ENCODE assay signal across 8 cellular contexts in the genomic region with DNA sequence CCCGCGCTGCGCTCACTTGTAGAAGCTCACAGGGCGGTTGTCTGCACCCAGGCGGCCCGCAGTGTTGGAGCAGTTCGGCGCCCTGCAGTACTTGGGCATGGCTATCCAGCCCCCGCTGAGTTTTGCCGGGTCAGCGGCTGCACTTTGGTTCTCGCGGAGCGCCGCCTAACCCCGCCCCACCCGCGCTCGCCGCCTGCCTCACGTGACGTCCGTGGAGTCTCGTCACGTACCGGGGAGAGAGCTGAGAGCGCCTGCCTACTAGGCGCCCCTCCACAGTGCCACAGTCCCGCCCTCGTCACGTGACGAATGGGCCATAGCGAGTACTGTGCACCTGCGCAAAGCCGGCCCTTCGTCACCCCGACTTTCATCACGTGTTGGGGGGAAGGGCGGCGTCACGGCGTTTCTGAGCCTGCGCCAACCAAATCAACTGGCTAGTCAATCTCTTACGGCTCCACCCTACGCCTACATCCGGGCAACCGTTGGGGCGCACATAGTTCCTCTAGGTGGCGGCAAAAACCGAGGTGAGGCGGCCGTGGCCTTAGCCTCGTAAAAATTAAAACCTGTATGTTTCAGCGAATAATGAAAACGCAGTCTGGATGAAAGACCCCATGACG. TPM values are rescaled to one million over a fixed set of nuclear protein-coding genes. Genes with fewer than 3 reads are reported as not detected.
DNase-seq lines count a peak whose midpoint lies in the region; ATAC-seq and TF ChIP-seq lines count a peak whose summit lies in the region.

A gene with protein sequence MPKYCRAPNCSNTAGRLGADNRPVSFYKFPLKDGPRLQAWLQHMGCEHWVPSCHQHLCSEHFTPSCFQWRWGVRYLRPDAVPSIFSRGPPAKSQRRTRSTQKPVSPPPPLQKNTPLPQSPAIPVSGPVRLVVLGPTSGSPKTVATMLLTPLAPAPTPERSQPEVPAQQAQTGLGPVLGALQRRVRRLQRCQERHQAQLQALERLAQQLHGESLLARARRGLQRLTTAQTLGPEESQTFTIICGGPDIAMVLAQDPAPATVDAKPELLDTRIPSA (minus strand): TSS at position 167 of the 614 bp plus-strand sequence. CDS start 68 bp downstream, at position 99.

- H2AFZ ChIP-seq in SU-DHL-6 (ENCODE audit: low read depth, low read length, severe bottlenecking) (peak within 1 kb of the TSS; percentile 84), trophoblast cell (ENCODE audit: insufficient read depth, low read length, poor library complexity) (peak within 1 kb of the TSS; percentile 98)

- H3K9me3 ChIP-seq in SU-DHL-6 (ENCODE audit: insufficient read depth, low read length), result no peaks in the 10 kb centered on the region
- no peaks in the 10 kb centered on the region for H3K9me3 ChIP-seq in adipocyte (ENCODE audit: control insufficient read depth, low read length)
- no peaks in the 10 kb centered on the region for H3K9me3 ChIP-seq in trophoblast cell (ENCODE audit: insufficient read depth, low read depth, low read length)

- H3K14ac ChIP-seq in trophoblast cell (ENCODE audit: low read length), result peak within 1 kb of the TSS; percentile 42

- H3K4me2 ChIP-seq in SU-DHL-6 (ENCODE audit: low read depth, low read length, poor library complexity, severe bottlenecking) (peak within 1 kb of the TSS; percentile 81), trophoblast cell (ENCODE audit: low read length) (peak within 1 kb of the TSS; percentile 86)

- H3K9me3 Mint-ChIP-seq in type B pancreatic cell, result no peaks in the 10 kb centered on the region

- WGBS in trophoblast cell (ENCODE audit: extremely low coverage, insufficient coverage, insufficient read length), result no CpG with 5 or more reads among the region's 56 CpGs

- peak within 1 kb of the TSS; percentile 30 for H2BK120ac ChIP-seq in trophoblast cell (ENCODE audit: insufficient read depth, low read length, poor library complexity)

- H3K4me3 ChIP-seq in SU-DHL-6 (ENCODE audit: insufficient read depth, low read length, poor library complexity, severe bottlenecking) (peak within 1 kb of the TSS; percentile 77), adipocyte (ENCODE audit: low read length) (peak within 1 kb of the TSS; percentile 94), trophoblast cell (ENCODE audit: low read depth, low read length) (peak within 1 kb of the TSS; percentile 92)

- H3K27ac ChIP-seq in SU-DHL-6 (ENCODE audit: low read depth, low read length) (peak within 1 kb of the TSS; percentile 94), trophoblast cell (ENCODE audit: low read depth, low read length) (peak within 1 kb of the TSS; percentile 93)

- TF ChIP-seq CTCF in GM12873 (IDR thresholded peaks at IDR 0.05; ENCODE audit: insufficient read depth, low read depth, low read length, missing control alignments), result peak; percentile 50
- TF ChIP-seq CTCF in SU-DHL-6 (IDR thresholded peaks at IDR 0.05; ENCODE audit: insufficient read depth, low read length, poor library complexity, severe bottlenecking), result no peak
- TF ChIP-seq CTCF in type B pancreatic cell (conservative IDR thresholded peaks at IDR 0.05), result peak; percentile 68

- H3K27me3 ChIP-seq in SU-DHL-6 (ENCODE audit: low read length), result no peaks in the 10 kb centered on the region
- no peaks in the 10 kb centered on the region for H3K27me3 ChIP-seq in adipocyte (replicated peaks; ENCODE audit: control insufficient read depth, insufficient read depth, low read length)
- H3K27me3 ChIP-seq in trophoblast cell (ENCODE audit: insufficient read depth, low read length), result no peaks in the 10 kb centered on the region

- peaks cover 14% of the 10 kb centered on the region for H3F3A ChIP-seq in SU-DHL-6 (ENCODE audit: insufficient read depth)

- peak within 1 kb of the TSS; percentile 35 for H3K4ac ChIP-seq in trophoblast cell (ENCODE audit: low read depth, low read length)

- H3K36me3 ChIP-seq in SU-DHL-6 (ENCODE audit: low read length) (no peaks in the 10 kb centered on the region), adipocyte (ENCODE audit: control insufficient read depth, insufficient read depth, low read length, severe bottlenecking) (no peaks in the 10 kb centered on the region), trophoblast cell (ENCODE audit: control insufficient read depth in 1 of 2, insufficient read depth in 2 of 2, low read length in 2 of 2) (peaks cover 3 to 9% of the 10 kb centered on the region in 2 experiments)

- no peak within 1 kb of the TSS for H3K23ac ChIP-seq in trophoblast cell (ENCODE audit: low read length)

- DNase-seq in NCI-H128 (lab: John Stamatoyannopoulos, UW; ENCODE audit: unreplicated experiment) (peak; percentile 99), adipocyte (ENCODE audit: low read depth) (peak; percentile 100), cardiac septum (ENCODE audit: low spot score) (peak; percentile 100), trophoblast cell (peak; percentile 97 to 98), type B pancreatic cell (ENCODE audit: extremely low spot score, unreplicated experiment) (peak; percentile 99)

- no peaks in the 10 kb centered on the region for H3K36me3 Mint-ChIP-seq in type B pancreatic cell

- H3K18ac ChIP-seq in trophoblast cell (ENCODE audit: low read length), result peak within 1 kb of the TSS; percentile 75

- ATAC-seq in HG02759 (IDR thresholded peaks at IDR 0.05; ENCODE audit: unreplicated experiment), result peak; percentile 80

- H2BK12ac ChIP-seq in trophoblast cell (ENCODE audit: low read length), result no peak within 1 kb of the TSS

- H4K20me1 ChIP-seq in SU-DHL-6 (ENCODE audit: low read depth, low read length), result no peaks in the 10 kb centered on the region; the same call in 1 of the 2 replicates

- peak within 1 kb of the TSS; percentile 100 for H3K4me3 Mint-ChIP-seq in type B pancreatic cell

- H3K9ac ChIP-seq in SU-DHL-6 (ENCODE audit: low read length), result peak within 1 kb of the TSS; percentile 92
- H3K9ac ChIP-seq in adipocyte (ENCODE audit: low read length), result peak within 1 kb of the TSS; percentile 93
- H3K9ac ChIP-seq in trophoblast cell (ENCODE audit: low read length), result peak within 1 kb of the TSS; percentile 45

- peaks cover 15% of the 10 kb centered on the region for H3K79me1 ChIP-seq in trophoblast cell (ENCODE audit: low read length)

- no peaks in the 10 kb centered on the region for H3K27me3 Mint-ChIP-seq in type B pancreatic cell

- peaks cover 10% of the 10 kb centered on the region for H3K4me1 Mint-ChIP-seq in type B pancreatic cell (ENCODE audit: unreplicated experiment)

- peak within 1 kb of the TSS; percentile 85 for H4K91ac ChIP-seq in trophoblast cell (ENCODE audit: low read depth, low read length)

- peak within 1 kb of the TSS; percentile 71 for H2BK5ac ChIP-seq in trophoblast cell (ENCODE audit: low read depth, low read length, poor library complexity)

- H3K79me2 ChIP-seq in SU-DHL-6 (ENCODE audit: insufficient read depth, low read length) (peaks cover 43% of the 10 kb centered on the region), trophoblast cell (ENCODE audit: control insufficient read depth, insufficient read depth, low read length, poor library complexity) (peaks cover 6% of the 10 kb centered on the region)

- no peaks in the 10 kb centered on the region for H3K9me2 ChIP-seq in SU-DHL-6 (replicated peaks; ENCODE audit: insufficient read depth, low read length)

- H4K8ac ChIP-seq in trophoblast cell (ENCODE audit: low read depth, low read length), result peak within 1 kb of the TSS; percentile 79

- peak within 1 kb of the TSS; percentile 98 for H3K27ac Mint-ChIP-seq in type B pancreatic cell

- intact Hi-C loops in cardiac septum (cut with DNase I), result loop anchor here (2.0 kb wide), 1 partner anchor 61 kb away; the partner anchor contains the start of genes POLR2I and TBCB

- H2AK5ac ChIP-seq in trophoblast cell (ENCODE audit: low read length), result no peak within 1 kb of the TSS

- peak within 1 kb of the TSS; percentile 50 for H4K12ac ChIP-seq in trophoblast cell (ENCODE audit: low read depth, low read length)

- H3K4me1 ChIP-seq in adipocyte (ENCODE audit: control insufficient read depth, insufficient read depth, low read length), result peaks cover 8% of the 10 kb centered on the region
- peaks cover 0 to 3% of the 10 kb centered on the region in 2 experiments for H3K4me1 ChIP-seq in trophoblast cell (ENCODE audit: control insufficient read depth in 1 of 2, insufficient read depth in 2 of 2, low read length in 2 of 2)

RNA-seq across cellular contexts. Expression of the gene that starts here (rescaled TPM):
- total RNA-seq in cardiac septum, result 3.9 TPM
- polyA plus RNA-seq in trophoblast cell (2013), result 4.8 and 5.3 TPM in 2 replicates
- total RNA-seq in type B pancreatic cell (ENCODE audit: low replicate concordance), result 4.9 and 6.4 TPM in 2 replicates

Comparison
In these comparisons a context has a peak if more than half of its experiments do, and no peak if none do; other contexts are left out.
1. Peak in every context shown above with its lines: DNase-seq, ATAC-seq, H3K4me3 ChIP-seq and H3K27ac ChIP-seq.